ENCODE assay signal across 8 cellular contexts in genomic region chr12:26239508-26240328, GRCh38. TPM values are rescaled to one million over a fixed set of nuclear protein-coding genes. Genes with fewer than 3 reads are reported as not detected.
DNase-seq lines count a peak whose midpoint lies in the region; ATAC-seq, FAIRE-seq and TF ChIP-seq lines count a peak whose summit lies in the region.

No MANE protein-coding gene starts in this region.

- peak; percentile 85 for FAIRE-seq in astrocyte (lab: Jason Lieb, UNC)

- no peaks in the 10 kb centered on the region for H3K79me2 ChIP-seq in astrocyte (ENCODE audit: insufficient read depth, low read length)

- H3K27me3 ChIP-seq in astrocyte (ENCODE audit: insufficient read depth, low read length) (no peaks in the 10 kb centered on the region), thyroid gland (no peaks in the 10 kb centered on the region)

- 51 to 54% methylated on average over 7 of the region's 7 CpGs for WGBS in thyroid gland, 2 donors

- no peak overlapping the region for H3K4me3 Mint-ChIP-seq in astrocyte (ENCODE audit: unreplicated experiment)

- DNase-seq in HuH-7 (ENCODE audit: low spot score) (peak; percentile 70), astrocyte (ENCODE audit: low read depth) (peak; percentile 100), iris pigment epithelial cell (ENCODE audit: low read depth) (peak; percentile 100), thyroid gland (peak; percentile 70), D341Med (ENCODE audit: low spot score) (no peak)
- no peak for DNase-seq in activated CD8-positive, alpha-beta memory T cell treated with anti-CD3 and anti-CD28 coated beads, Interleukin-2, amount 50 U/mL, for 48 hours
- no peak for DNase-seq in stimulated activated CD8-positive, alpha-beta memory T cell treated with anti-CD3 and anti-CD28 coated beads, Interleukin-4, amount 100 ng/mL, for 48 hours

- intact Hi-C loops in thyroid gland (cut with DNase I), result no loop called here

- H3K27me3 Mint-ChIP-seq in astrocyte (ENCODE audit: low read depth, unreplicated experiment), result peaks cover 22% of the 10 kb centered on the region

- TF ChIP-seq CTCF in astrocyte (IDR thresholded peaks at IDR 0.05; ENCODE audit: insufficient read depth, low read depth, low read length) (no peak), thyroid gland (IDR thresholded peaks at IDR 0.05) (no peak)

- H3K27ac ChIP-seq in astrocyte (ENCODE audit: low read depth, low read length), result peak overlapping the region; percentile 93
- peak overlapping the region; percentile 82 to 86 (median 83) for H3K27ac ChIP-seq in thyroid gland

- peaks cover 10% of the 10 kb centered on the region for H3K4me1 Mint-ChIP-seq in astrocyte (ENCODE audit: low read depth, unreplicated experiment)

- H3K9me3 Mint-ChIP-seq in astrocyte (ENCODE audit: unreplicated experiment), result peaks cover 3% of the 10 kb centered on the region

- H3K4me3 ChIP-seq in astrocyte (ENCODE audit: insufficient read depth, low read depth, low read length) (peak overlapping the region; percentile 20), thyroid gland (replicated peaks in 1 of 3) (no peak overlapping the region)

- H3K36me3 ChIP-seq in astrocyte (ENCODE audit: insufficient read depth, low read length) (no peaks in the 10 kb centered on the region), thyroid gland (no peaks in the 10 kb centered on the region)

- H3K9me3 ChIP-seq in astrocyte (ENCODE audit: insufficient read depth, low read depth, low read length) (no peaks in the 10 kb centered on the region), thyroid gland (no peaks in the 10 kb centered on the region)

- H3K9ac ChIP-seq in astrocyte (ENCODE audit: low read length), result peak overlapping the region; percentile 71

- TF ChIP-seq POLR2A in thyroid gland (IDR thresholded peaks at IDR 0.05), result no peak

- no peaks in the 10 kb centered on the region for H3K36me3 Mint-ChIP-seq in astrocyte (ENCODE audit: low read depth, unreplicated experiment)

- no peak for ATAC-seq in HG03432 (IDR thresholded peaks at IDR 0.05; ENCODE audit: unreplicated experiment)

- H2AFZ ChIP-seq in astrocyte (ENCODE audit: low read depth, low read length), result no peak overlapping the region

- no peak overlapping the region for H3K27ac Mint-ChIP-seq in astrocyte (ENCODE audit: unreplicated experiment)

- peak overlapping the region; percentile 76 for H3K4me2 ChIP-seq in astrocyte (ENCODE audit: low read length)

- peaks cover 27% of the 10 kb centered on the region for H3K4me1 ChIP-seq in astrocyte (ENCODE audit: insufficient read depth, low read length)
- H3K4me1 ChIP-seq in thyroid gland, result peaks cover 23 to 35% of the 10 kb centered on the region in 2 donors

- H4K20me1 ChIP-seq in astrocyte (ENCODE audit: insufficient read depth, low read length), result no peaks in the 10 kb centered on the region

RNA-seq across cellular contexts. Expression of gene SSPN, which starts 44.3 kb away (rescaled TPM):
- 6.3 and 11.2 TPM in 2 replicates for total RNA-seq in astrocyte
- total RNA-seq in thyroid gland, result 10 to 100 TPM; 20.1 to 25.0 (median 22.2) TPM

Comparison
In these comparisons a context has a peak if more than half of its experiments do, and no peak if none do; other contexts are left out.
1. DNase-seq: peak in HuH-7 (single experiment), astrocyte (single experiment), iris pigment epithelial cell (single experiment) and thyroid gland (2 of 2); none in activated CD8-positive, alpha-beta memory T cell treated with anti-CD3 and anti-CD28 coated beads, Interleukin-2, amount 50 U/mL, for 48 hours (single experiment), stimulated activated CD8-positive, alpha-beta memory T cell treated with anti-CD3 and anti-CD28 coated beads, Interleukin-4, amount 100 ng/mL, for 48 hours (single experiment) and D341Med (single experiment).